ENCODE assay signal across 30 cellular contexts in genomic region chr7:49892473-49892872, GRCh38.
"Had no signal": no experiment of that assay in that cellular context is flagged by ENCODE, and none has a peak within 500 bp of the region (broad histone marks: within the 10 kb centered on the region; RNA-seq: fewer than 3 reads in every experiment).

No MANE protein-coding gene starts in this region.

- H3K36me3 ChIP-seq: MG63, SJSA1 had no signal

- H3K4me3 Mint-ChIP-seq: T-helper 1 cell treated with Interleukin-12 subunit alpha and Interleukin-12 subunit beta and Interleukin-4 antibody, amounts not matched to agents 30 μg/mL and 1 μg/mL, for 36 hours had no signal

- H2AFZ ChIP-seq: PC-9 had no signal

- DNase-seq: Kasumi-1, MG63, MV-4-11, NCI-H1092, NCI-H1105, NCI-H1417 treated with DMSO at 0.1 percent for 48 hours, NCI-H1436 treated with DMSO at 0.1 percent for 48 hours, NCI-H1694 treated with DMSO at 0.1 percent for 48 hours, NCI-H187 treated with DMSO at 0.1 percent for 48 hours, NCI-H2029, NCI-H2081, NCI-H2171 treated with DMSO at 0.1 percent for 48 hours, NCI-H2227 treated with DMSO at 0.1 percent for 48 hours, NCI-H345, NCI-H510A treated with DMSO at 0.1 percent for 48 hours, NCI-H526, NCI-H69, NCI-H748 treated with DMSO at 0.1 percent for 48 hours, NCI-H82, PC-9, Right ventricle myocardium superior, RPMI8226, SHP77 treated with DMSO at 0.1 percent for 48 hours, SK-N-SH, SW 1271, T-helper 1 cell had no signal

- H3K27ac ChIP-seq: PC-9, SJSA1 had no signal

- H3K9me3 Mint-ChIP-seq: T-helper 1 cell treated with Interleukin-12 subunit alpha and Interleukin-12 subunit beta and Interleukin-4 antibody, amounts not matched to agents 30 μg/mL and 1 μg/mL, for 36 hours had no signal

- H3K4me3 ChIP-seq: MG63, PC-9, SJSA1 had no signal

- ATAC-seq: Panc1 had no signal

- H3K9me3 ChIP-seq: MG63, SJSA1, SK-N-SH had no signal

- H3K4me2 ChIP-seq: PC-9, SK-N-SH had no signal

- FAIRE-seq: RCC 7860 had no signal

- H3K4me1 ChIP-seq: SJSA1 had no signal

- H3K27me3 ChIP-seq: MG63, SJSA1 had no signal

- H3K27ac Mint-ChIP-seq: T-helper 1 cell treated with Interleukin-12 subunit alpha and Interleukin-12 subunit beta and Interleukin-4 antibody, amounts not matched to agents 30 μg/mL and 1 μg/mL, for 36 hours had no signal

- H3K9ac ChIP-seq: SK-N-SH had no signal
